In genomic region chr5:147481376-147481775, GRCh38 we compare ENCODE assay signal across 13 cellular contexts. TPM values are rescaled to one million over a fixed set of nuclear protein-coding genes. Genes with fewer than 3 reads are reported as not detected.
DNase-seq lines count a peak whose midpoint lies in the region; ATAC-seq and TF ChIP-seq lines count a peak whose summit lies in the region.
"Had no signal": no experiment of that assay in that cellular context is flagged by ENCODE, and none has a peak within 500 bp of the region (broad histone marks: within the 10 kb centered on the region; RNA-seq: fewer than 3 reads in every experiment).

No MANE protein-coding gene starts in this region.

- H3K4me1 ChIP-seq in sigmoid colon: peaks cover 0 to 66% (median 57%) of the 10 kb centered on the region in 4 donors

- ATAC-seq in GM18517 (IDR thresholded peaks at IDR 0.05; ENCODE audit: unreplicated experiment) (peak; percentile 23), HG03520 (IDR thresholded peaks at IDR 0.05; ENCODE audit: unreplicated experiment) (peak; percentile 13)
- ATAC-seq: stimulated activated naive CD8-positive, alpha-beta T cell treated with anti-CD3 and anti-CD28 coated beads, Interleukin-15, amount 100 ng/mL, for 72 hours had no signal

- no peak overlapping the region for H3K4me3 Mint-ChIP-seq in Calu3 (ENCODE audit: low read depth, unreplicated experiment)
- H3K4me3 Mint-ChIP-seq: activated naive CD8-positive, alpha-beta T cell; stimulated activated naive CD8-positive, alpha-beta T cell treated with anti-CD3 and anti-CD28 coated beads, Interleukin-15, amount 100 ng/mL, for 72 hours had no signal

- peaks cover 27% of the 10 kb centered on the region for H3K4me1 Mint-ChIP-seq in Calu3 (ENCODE audit: low read depth, unreplicated experiment)
- H3K4me1 Mint-ChIP-seq: stimulated activated naive CD8-positive, alpha-beta T cell treated with anti-CD3 and anti-CD28 coated beads, Interleukin-15, amount 100 ng/mL, for 72 hours had no signal

- no peak for TF ChIP-seq POLR2A in sigmoid colon (IDR thresholded peaks at IDR 0.05)

- no peak for TF ChIP-seq CTCF in cardiac fibroblast (IDR thresholded peaks at IDR 0.05; ENCODE audit: low read depth, low read length)
- TF ChIP-seq CTCF in sigmoid colon (IDR thresholded peaks at IDR 0.05): no peak
- no peak for TF ChIP-seq CTCF in Calu3 (IDR thresholded peaks at IDR 0.05; ENCODE audit: unreplicated experiment)

- H3K36me3 Mint-ChIP-seq in Calu3 (ENCODE audit: insufficient read depth, unreplicated experiment): no peaks in the 10 kb centered on the region
- H3K36me3 Mint-ChIP-seq: activated naive CD8-positive, alpha-beta T cell had no signal

- WGBS in sigmoid colon, 2 donors: 84 to 89% methylated on average over 1 of the region's 1 CpG

- H3K9me3 Mint-ChIP-seq in Calu3 (ENCODE audit: low read depth, unreplicated experiment): no peaks in the 10 kb centered on the region

- H3K27me3 ChIP-seq in sigmoid colon: no peaks in the 10 kb centered on the region
- H3K27me3 ChIP-seq in H7 (ENCODE audit: control insufficient read depth, insufficient read depth, low read length): no peaks in the 10 kb centered on the region
- H3K27me3 ChIP-seq: Peyer's patch had no signal

- TF ChIP-seq EP300 in sigmoid colon (IDR thresholded peaks at IDR 0.05): no peak

- no peak overlapping the region for H3K27ac Mint-ChIP-seq in Calu3 (ENCODE audit: unreplicated experiment)
- H3K27ac Mint-ChIP-seq: activated naive CD8-positive, alpha-beta T cell; stimulated activated naive CD8-positive, alpha-beta T cell treated with anti-CD3 and anti-CD28 coated beads, Interleukin-15, amount 100 ng/mL, for 72 hours had no signal

- intact Hi-C loops in sigmoid colon (cut with DNase I): no loop called here
- intact Hi-C loops in Calu3 (cut with micrococcal nuclease; ENCODE audit: unreplicated experiment): no loop called here

- H3K4me3 ChIP-seq in cardiac fibroblast (replicated peaks in 1 of 2; ENCODE audit: low read depth in 2 of 2, low read length in 2 of 2) (no peak overlapping the region), sigmoid colon (no peak overlapping the region), H7 (ENCODE audit: insufficient read depth, low read depth, low read length) (no peak overlapping the region)
- H3K4me3 ChIP-seq: Peyer's patch had no signal

- H3K27me3 Mint-ChIP-seq in Calu3 (ENCODE audit: unreplicated experiment): no peaks in the 10 kb centered on the region

- H3K9me3 ChIP-seq in sigmoid colon: no peaks in the 10 kb centered on the region
- H3K9me3 ChIP-seq: Peyer's patch had no signal

- DNase-seq in cardiac fibroblast (ENCODE audit: low read depth in 2 of 2): peak; percentile 66 to 90
- no peak for DNase-seq in sigmoid colon
- no peak for DNase-seq in retina
- DNase-seq in NCI-H2227 (lab: John Stamatoyannopoulos, UW; ENCODE audit: unreplicated experiment): no peak
- DNase-seq in Calu3: no peak
- DNase-seq in H7: no peak
- DNase-seq: activated CD4-positive, alpha-beta T cell treated with anti-CD3 and anti-CD28 coated beads for 48 hours; MM.1S; Peyer's patch; stimulated activated naive CD8-positive, alpha-beta T cell treated with anti-CD3 and anti-CD28 coated beads, Interleukin-15, amount 100 ng/mL, for 72 hours had no signal

- CTCF ChIA-PET in Calu3 (lab: Charles Lee): interaction anchor here (1.1 to 1.4 kb wide), 2 partner anchors 14 to 27 kb away, joined by 3 read pairs; no protein-coding TSS in a partner anchor

- BruUV-seq in Calu3 (replicated peaks; lab: Mats Ljungman, UMichigan): no TSS peak

- H3K36me3 ChIP-seq in sigmoid colon: no peaks in the 10 kb centered on the region
- H3K36me3 ChIP-seq in H7 (replicated peaks; ENCODE audit: control insufficient read depth, insufficient read depth, low read length): no peaks in the 10 kb centered on the region
- H3K36me3 ChIP-seq: Peyer's patch had no signal

- peak overlapping the region in 3 of 4 donors; percentile 64 to 84 (median 72) for H3K27ac ChIP-seq in sigmoid colon

RNA-seq across cellular contexts. Expression of gene DPYSL3, which starts 28.5 kb away (rescaled TPM):
- total RNA-seq in sigmoid colon (100 to 1,000 TPM; 149 to 343 (median 184) TPM), Calu3 (2022) (21.4 and 26.6 TPM in 2 replicates)
- polyA plus RNA-seq in sigmoid colon: 10 to 100 TPM in 2 of 3 donors, 1 to 10 TPM in 1; 4.2 to 48.7 (median 20.4) TPM
- total RNA-seq in H7 (2014; rRNA removed; shearing (Covaris generic)): 184 and 312 TPM in 2 replicates

Comparison
In these comparisons a context has a peak if more than half of its experiments do, and no peak if none do; other contexts are left out.
1. DNase-seq: peak in cardiac fibroblast (2 of 2); none in sigmoid colon (single experiment), retina (single experiment), NCI-H2227 (single experiment), Calu3 (single experiment) and H7 (single experiment).